16 cellular contexts compared by ENCODE assay signal in the genomic region with DNA sequence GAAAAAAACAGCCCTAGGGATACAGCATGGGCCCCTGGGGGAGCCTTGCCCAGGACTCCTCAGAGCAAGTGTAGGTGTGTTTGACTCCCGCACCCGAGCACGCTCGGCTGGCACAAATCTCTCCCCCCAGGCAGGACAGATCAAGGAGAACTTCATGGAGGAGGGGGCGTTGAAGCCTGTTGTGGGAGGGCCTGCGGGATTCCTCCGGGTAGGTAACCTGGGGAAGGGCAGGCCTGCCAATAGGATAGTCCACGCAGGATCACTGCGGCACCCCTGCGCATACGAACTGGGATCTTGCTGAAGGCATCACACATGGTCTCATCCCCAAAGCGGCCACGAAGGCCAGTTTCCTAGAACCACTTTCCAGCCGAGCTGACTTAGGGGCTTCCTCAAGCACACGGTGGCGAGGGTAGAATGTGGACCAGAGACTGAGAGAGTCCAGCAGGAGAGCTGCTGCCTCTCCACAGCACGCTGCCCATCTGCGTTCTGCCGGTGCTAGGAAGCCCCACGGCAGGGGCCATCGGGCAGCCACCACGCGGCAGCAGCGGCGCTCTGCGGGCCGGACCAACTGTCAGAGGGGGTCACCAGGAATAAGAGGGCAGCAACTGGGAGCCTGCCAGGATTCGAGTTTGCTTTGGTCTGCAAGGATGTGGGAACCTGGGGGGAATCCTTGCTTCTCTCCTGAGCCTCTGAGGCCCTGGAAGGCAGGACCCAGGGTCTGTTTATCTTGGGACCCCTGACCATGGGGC. TPM values are rescaled to one million over a fixed set of nuclear protein-coding genes. Genes with fewer than 3 reads are reported as not detected.
DNase-seq lines count a peak whose midpoint lies in the region; ATAC-seq, FAIRE-seq and TF ChIP-seq lines count a peak whose summit lies in the region.
"Had no signal": no experiment of that assay in that cellular context is flagged by ENCODE, and none has a peak within 500 bp of the region (broad histone marks: within the 10 kb centered on the region; RNA-seq: fewer than 3 reads in every experiment).

No MANE protein-coding gene starts in this region.

- DNase-seq in HepG2 (ENCODE audit: low spot score) (no peak), right lobe of liver (no peak), H1 (ENCODE audit: low read depth in 1 of 2, low spot score in 2 of 2) (no peak), type B pancreatic cell (ENCODE audit: extremely low spot score, unreplicated experiment) (no peak), kidney tubule cell (ENCODE audit: low spot score) (no peak), GOT3 (lab: John Stamatoyannopoulos, UW) (no peak), uterus (no peak), NCI-H345 treated with DMSO at 0.1 percent for 48 hours (lab: John Stamatoyannopoulos, UW; ENCODE audit: unreplicated experiment) (no peak)
- DNase-seq: DMS153, DMS79 had no signal

- H3K27ac ChIP-seq in HepG2 (ENCODE audit: extremely low read length, insufficient read depth, low read length) (no peak overlapping the region), right lobe of liver (no peak overlapping the region), H1 (ENCODE audit: low read depth, low read length) (no peak overlapping the region), uterus (no peak overlapping the region)
- H3K27ac ChIP-seq: C4-2B, HL-60 had no signal

- H2BK20ac ChIP-seq in H1 (ENCODE audit: low read length), result no peak overlapping the region

- H3K4ac ChIP-seq in H1 (replicated peaks; ENCODE audit: insufficient read length, low read depth, low read length), result no peak overlapping the region

- H3K27me3 ChIP-seq in HepG2 (ENCODE audit: control insufficient read depth in 1 of 2, insufficient read depth in 2 of 2, low read length in 2 of 2), result peaks cover 0 to 18% of the 10 kb centered on the region in 2 experiments; a peak in 3 of 5 replicates
- H3K27me3 ChIP-seq in right lobe of liver, result no peaks in the 10 kb centered on the region
- no peaks in the 10 kb centered on the region for H3K27me3 ChIP-seq in H1 (replicated peaks in 1 of 4; ENCODE audit: control insufficient read depth in 3 of 4, extremely low read depth in 1 of 4, insufficient read depth in 3 of 4, low read length in 3 of 4)
- H3K27me3 ChIP-seq in uterus, result no peaks in the 10 kb centered on the region

- H3K27me3 Mint-ChIP-seq in type B pancreatic cell, result peaks cover 15% of the 10 kb centered on the region

- H3K4me2 ChIP-seq in HepG2 (ENCODE audit: low read depth, low read length), result no peak overlapping the region
- no peak overlapping the region for H3K4me2 ChIP-seq in H1 (ENCODE audit: insufficient read depth in 1 of 2, low read depth in 2 of 2, low read length in 2 of 2)

- H2BK12ac ChIP-seq in H1 (ENCODE audit: low read depth, low read length), result no peak overlapping the region

- H3K9ac ChIP-seq in HepG2 (ENCODE audit: insufficient read depth, low read depth, low read length) (no peak overlapping the region), H1 (replicated peaks in 1 of 4; ENCODE audit: extremely low read depth in 1 of 4, low read depth in 3 of 4, low read length in 3 of 4) (no peak overlapping the region)

- peaks cover 88% of the 10 kb centered on the region for H3K4me1 ChIP-seq in HepG2 (ENCODE audit: insufficient read depth, low read length)
- no peaks in the 10 kb centered on the region for H3K4me1 ChIP-seq in right lobe of liver
- peaks cover 0 to 8% (median 3%) of the 10 kb centered on the region in 4 experiments; a peak in 3 of 7 replicates for H3K4me1 ChIP-seq in H1 (replicated peaks in 1 of 4; ENCODE audit: control insufficient read depth in 3 of 4, insufficient read depth in 4 of 4, low read length in 3 of 4)
- no peaks in the 10 kb centered on the region for H3K4me1 ChIP-seq in uterus
- H3K4me1 ChIP-seq: HAP-1 had no signal

- TF ChIP-seq CTCF in HepG2 (CRISPR knock-in tag; IDR thresholded peaks at IDR 0.05) (no peak), right lobe of liver (IDR thresholded peaks at IDR 0.05) (no peak), H1 (IDR thresholded peaks at IDR 0.05; ENCODE audit: control extremely low read depth in 1 of 3, insufficient read depth in 1 of 3, low read depth in 1 of 3, low read length in 3 of 3) (no peak), type B pancreatic cell (conservative IDR thresholded peaks at IDR 0.05) (no peak), uterus (IDR thresholded peaks at IDR 0.05) (no peak)

- no peaks in the 10 kb centered on the region for H3K36me3 Mint-ChIP-seq in type B pancreatic cell
- H3K36me3 Mint-ChIP-seq: CD4-positive, alpha-beta memory T cell had no signal

- H3K79me2 ChIP-seq in HepG2 (ENCODE audit: insufficient read depth, low read length) (peaks cover 10% of the 10 kb centered on the region), H1 (ENCODE audit: control insufficient read depth in 1 of 2, insufficient read depth in 2 of 2, low read length in 2 of 2) (no peaks in the 10 kb centered on the region)

- in situ Hi-C loops in HepG2 (cut with HindIII; ENCODE audit: extremely low pct_ligation_motif_present, low pct_unique_long_range_greater_than_20kb), result loop anchor here (5.0 kb wide), 1 partner anchor 64 kb away; no protein-coding TSS in a partner anchor

- no peaks in the 10 kb centered on the region for H3K4me1 Mint-ChIP-seq in type B pancreatic cell (ENCODE audit: unreplicated experiment)
- H3K4me1 Mint-ChIP-seq: B cell had no signal

- CTCF ChIA-PET in HepG2 (lab: Yijun Ruan, JAX; ENCODE audit: low intra/inter-chr PET ratio, low total read pairs), result interaction anchor here (1.4 to 7.9 kb wide), 4 partner anchors 17 to 75 kb away, joined by 6 to 66 read pairs (median 38); no protein-coding TSS in a partner anchor
- CTCF ChIA-PET in H1 (lab: Charles Lee; ENCODE audit: partially characterized antibody), result interaction anchor here (0.6 to 22.3 kb wide), 23 partner anchors 9 to 702 kb away, joined by 3 to 908 read pairs (median 5); partner anchors contain the start of gene WFS1

- no peak overlapping the region for H3K4me3 ChIP-seq in HepG2 (replicated peaks in 1 of 3; ENCODE audit: insufficient read depth in 1 of 3, low read depth in 2 of 3, low read length in 3 of 3)
- H3K4me3 ChIP-seq in right lobe of liver, result no peak overlapping the region
- H3K4me3 ChIP-seq in H1 (ENCODE audit: extremely low read depth in 1 of 4, insufficient read depth in 2 of 4, low read depth in 3 of 4, low read length in 4 of 4), result no peak overlapping the region
- no peak overlapping the region for H3K4me3 ChIP-seq in uterus
- H3K4me3 ChIP-seq: HAP-1, K562 had no signal

- no peak overlapping the region for H2AFZ ChIP-seq in HepG2 (ENCODE audit: low read length)
- no peak overlapping the region for H2AFZ ChIP-seq in H1 (ENCODE audit: low read length)

- H3K23me2 ChIP-seq in H1 (ENCODE audit: low read depth, low read length), result no peaks in the 10 kb centered on the region

- H4K8ac ChIP-seq in H1 (ENCODE audit: extremely low read depth, insufficient read depth, low read length), result no peak overlapping the region

- H4K20me1 ChIP-seq in HepG2 (ENCODE audit: insufficient read depth, low read length) (no peaks in the 10 kb centered on the region), H1 (replicated peaks in 1 of 2; ENCODE audit: control insufficient read depth in 1 of 2, insufficient read depth in 2 of 2, low read length in 2 of 2) (peaks cover 0 to under 1% of the 10 kb centered on the region in 2 experiments)

- no peak overlapping the region for H3K56ac ChIP-seq in H1 (replicated peaks; ENCODE audit: insufficient read length, low read depth, low read length)

- no peak overlapping the region for H3K23ac ChIP-seq in H1 (ENCODE audit: insufficient read length)

- FAIRE-seq in HepG2 (lab: Jason Lieb, UNC) (no peak), H1 (lab: Jason Lieb, UNC) (no peak)

- peak overlapping the region; percentile 21 for H3K27ac Mint-ChIP-seq in type B pancreatic cell
- H3K27ac Mint-ChIP-seq: B cell; CD4-positive, alpha-beta memory T cell had no signal

- TF ChIP-seq EP300 in HepG2 (IDR thresholded peaks at IDR 0.05; ENCODE audit: low read depth in 2 of 2, low read length in 2 of 2) (no peak), HepG2 (CRISPR knock-in tag; IDR thresholded peaks at IDR 0.05; ENCODE audit: borderline replicate concordance) (no peak), H1 (IDR thresholded peaks at IDR 0.05; ENCODE audit: borderline replicate concordance in 1 of 2, low read depth in 2 of 2, low read length in 2 of 2) (no peak)

- no peak overlapping the region for H3K18ac ChIP-seq in H1 (ENCODE audit: extremely low read depth, low read length)

- no peak overlapping the region for H2BK120ac ChIP-seq in H1 (replicated peaks; ENCODE audit: low read depth, low read length)

- 91% methylated on average over 15 of the region's 28 CpGs for WGBS in HepG2 (ENCODE audit: low lambda C conversion rate)
- 80% methylated on average over 3 of the region's 28 CpGs for WGBS in right lobe of liver (ENCODE audit: insufficient coverage, low coverage, low lambda C conversion rate, missing lambda C conversion rate)
- 88% methylated on average over 25 of the region's 28 CpGs; no CpG with 5 or more reads in 1 of the 2 experiments for WGBS in H1 (ENCODE audit: extremely low coverage in 1 of 2, insufficient coverage in 1 of 2, insufficient read length in 1 of 2, insufficient replicate concordance in 2 of 2, low coverage in 1 of 2, low lambda C conversion rate in 2 of 2, missing lambda C conversion rate in 1 of 2), 2 experiments

- H3K4me3 Mint-ChIP-seq in type B pancreatic cell, result no peak overlapping the region
- H3K4me3 Mint-ChIP-seq: B cell; CD4-positive, alpha-beta memory T cell had no signal

- POLR2A ChIA-PET in HepG2 (lab: Yijun Ruan, JAX), result interaction anchor here (1.0 to 1.2 kb wide), 2 partner anchors 17 to 62 kb away, joined by 5 to 9 read pairs; no protein-coding TSS in a partner anchor
- POLR2A ChIA-PET in H1 (lab: Charles Lee; ENCODE audit: partially characterized antibody), result no interaction called here

- H2BK5ac ChIP-seq in H1 (ENCODE audit: low read depth, low read length), result no peak overlapping the region

- H2BK15ac ChIP-seq in H1 (ENCODE audit: low read length), result peak overlapping the region; percentile 72; the same call in 1 of the 2 replicates

- ATAC-seq in HepG2, result no peak
- ATAC-seq in right lobe of liver, result no peak

- no peaks in the 10 kb centered on the region for H3K9me3 Mint-ChIP-seq in type B pancreatic cell
- H3K9me3 Mint-ChIP-seq: CD4-positive, alpha-beta memory T cell had no signal

- H4K91ac ChIP-seq in H1 (replicated peaks; ENCODE audit: insufficient read length, low read length), result no peak overlapping the region

- TF ChIP-seq RAD21 in HepG2 (CRISPR knock-in tag; IDR thresholded peaks at IDR 0.05) (no peak), H1 (IDR thresholded peaks at IDR 0.05 in 1 of 2, conservative IDR thresholded peaks at IDR 0.05 in 1 of 2; ENCODE audit: low read depth in 2 of 2, low read length in 2 of 2) (no peak)

- no peaks in the 10 kb centered on the region for H3K9me3 ChIP-seq in HepG2 (ENCODE audit: low read length)
- no peaks in the 10 kb centered on the region for H3K9me3 ChIP-seq in right lobe of liver
- no peaks in the 10 kb centered on the region for H3K9me3 ChIP-seq in H1 (ENCODE audit: insufficient read depth in 2 of 2, low read depth in 1 of 2, low read length in 1 of 2)
- no peaks in the 10 kb centered on the region for H3K9me3 ChIP-seq in uterus

- BruUV-seq in HepG2 (replicated peaks; lab: Mats Ljungman, UMichigan), result no TSS peak

- no peaks in the 10 kb centered on the region for H3K36me3 ChIP-seq in HepG2 (replicated peaks in 1 of 2; ENCODE audit: control insufficient read depth in 1 of 2, insufficient read depth in 2 of 2, low read length in 2 of 2)
- H3K36me3 ChIP-seq in right lobe of liver, result no peaks in the 10 kb centered on the region
- no peaks in the 10 kb centered on the region for H3K36me3 ChIP-seq in H1 (ENCODE audit: control insufficient read depth in 2 of 4, insufficient read depth in 4 of 4, low read length in 3 of 4)
- H3K36me3 ChIP-seq in uterus, result no peaks in the 10 kb centered on the region

- H4K5ac ChIP-seq in H1 (ENCODE audit: insufficient read length, low read depth, low read length), result no peak overlapping the region

- no peak overlapping the region for H3K14ac ChIP-seq in H1 (ENCODE audit: insufficient read length)

- TF ChIP-seq POLR2A in HepG2 (IDR thresholded peaks at IDR 0.05; ENCODE audit: insufficient read depth in 1 of 2, low read depth in 2 of 2, low read length in 2 of 2) (no peak), right lobe of liver (IDR thresholded peaks at IDR 0.05) (no peak), H1 (IDR thresholded peaks at IDR 0.05; ENCODE audit: control extremely low read depth in 1 of 2, low read depth in 2 of 2, low read length in 2 of 2) (no peak), uterus (IDR thresholded peaks at IDR 0.05) (no peak)

- H2AK5ac ChIP-seq in H1 (ENCODE audit: low read depth, low read length), result no peak overlapping the region; the same call in 1 of the 2 replicates

- intact Hi-C loops in HepG2 (cut with micrococcal nuclease; ENCODE audit: unreplicated experiment), result loop anchor here (1.0 kb wide), 3 partner anchors 18 to 76 kb away; no protein-coding TSS in a partner anchor
- intact Hi-C loops in right lobe of liver (cut with DNase I), result loop anchor here (5.0 kb wide), 2 partner anchors 69 to 74 kb away; no protein-coding TSS in a partner anchor
- intact Hi-C loops in uterus (cut with DNase I; ENCODE audit: low total_unique reads), result loop anchor here (2.0 kb wide), 1 partner anchor 76 kb away; no protein-coding TSS in a partner anchor

- H3K79me1 ChIP-seq in H1 (ENCODE audit: low read depth, low read length), result no peaks in the 10 kb centered on the region

RNA-seq across cellular contexts. Expression of gene WFS1, which starts 56.8 kb away (rescaled TPM):
- total RNA-seq in HepG2 (2016; rRNA removed; fragmentation: Illumina TruSeq; extraction: Trizol) (19.8 and 39.1 TPM in 2 replicates), right lobe of liver (10 to 100 TPM; 11.3 to 19.7 (median 15.9) TPM), type B pancreatic cell (ENCODE audit: low replicate concordance) (41.1 and 48.7 TPM in 2 replicates), uterus (100 to 1,000 TPM in 1 of 4 donors, 10 to 100 TPM in 3; 27.5 to 118 (median 51.9) TPM)
- 3.7 and 4.2 TPM in 2 replicates for total RNA-seq in HepG2 (2016; cell fraction: cytosol; rRNA removed; fragmentation: Illumina TruSeq; extraction: Trizol; ENCODE audit: low read depth)
- 18.3 and 41.8 TPM in 2 replicates for total RNA-seq in HepG2 (2016; cell fraction: insoluble cytoplasmic fraction; rRNA removed; fragmentation: Illumina TruSeq; extraction: Trizol)
- 10.5 and 10.8 TPM in 2 replicates for total RNA-seq in HepG2 (2016; cell fraction: membrane; rRNA removed; fragmentation: Illumina TruSeq; extraction: Trizol)
- 47.7 and 59.7 TPM in 2 replicates for total RNA-seq in HepG2 (2016; cell fraction: nucleus; rRNA removed; fragmentation: Illumina TruSeq; extraction: Trizol)
- polyA plus RNA-seq in HepG2 (2011; rRNA removed) (42.2 and 49.6 TPM in 2 replicates), H1 (2011; rRNA removed) (43.1 and 55.7 TPM in 2 replicates)
- polyA plus RNA-seq in HepG2 (2011; cell fraction: cytosol; rRNA removed), result 23.5 and 32.3 TPM in 2 replicates
- polyA plus RNA-seq in HepG2 (2011; cell fraction: nucleus; rRNA removed), result 121 and 179 TPM in 2 replicates
- 24.0 and 38.1 TPM in 2 replicates for polyA plus RNA-seq in HepG2 (2012)
- polyA plus RNA-seq in HepG2 (2016; cell fraction: cytosol; fragmentation: Illumina TruSeq; extraction: Trizol; ENCODE audit: low read depth), result 3.2 and 3.4 TPM in 2 replicates
- polyA plus RNA-seq in HepG2 (2016; cell fraction: insoluble cytoplasmic fraction; fragmentation: Illumina TruSeq; extraction: Trizol; ENCODE audit: low read depth), result 16.0 and 21.6 TPM in 2 replicates
- 4.5 and 5.6 TPM in 2 replicates for polyA plus RNA-seq in HepG2 (2016; cell fraction: membrane; fragmentation: Illumina TruSeq; extraction: Trizol; ENCODE audit: low read depth)
- 86.7 and 90.9 TPM in 2 replicates for polyA plus RNA-seq in HepG2 (2016; cell fraction: nucleus; fragmentation: Illumina TruSeq; extraction: Trizol; ENCODE audit: insufficient read depth, low read depth)
- polyA minus RNA-seq in HepG2 (2011; rRNA and poly(A)+ RNA removed; ENCODE audit: low replicate concordance), result 10.6 and 128 TPM in 2 replicates
- polyA minus RNA-seq in HepG2 (2011; cell fraction: cytosol; rRNA and poly(A)+ RNA removed), result 36.4 and 40.3 TPM in 2 replicates
- 19.9 and 27.0 TPM in 2 replicates for polyA minus RNA-seq in HepG2 (2011; cell fraction: nucleus; rRNA and poly(A)+ RNA removed)
- total RNA-seq in H1 (2021; fragmentation: NEBNext Ultra II Directional; extraction: Animal tissue kit (Norgen Biotek cat#: 25700)), result 29.1 and 34.0 TPM in 2 replicates
- polyA plus RNA-seq in H1 (2011; cell fraction: cytosol; rRNA removed), result 24.1 TPM
- 61.1 TPM for polyA plus RNA-seq in H1 (2011; cell fraction: nucleus; rRNA removed)
- polyA plus RNA-seq in H1 (2012, experiment 1 of 2), result 24.6 to 36.6 TPM (median 30.1 TPM) in 4 replicates
- 30.5 TPM for polyA plus RNA-seq in H1 (2012, experiment 2 of 2)
- 46.0 TPM for polyA plus RNA-seq in H1 (2013, experiment 1 of 2)
- 45.6 TPM for polyA plus RNA-seq in H1 (2013, experiment 2 of 2)
- 30.6 and 54.0 TPM in 2 replicates for polyA minus RNA-seq in H1 (2011; rRNA and poly(A)+ RNA removed)
- 20.2 TPM for polyA minus RNA-seq in H1 (2011; cell fraction: cytosol; rRNA and poly(A)+ RNA removed)
- 24.3 TPM for polyA minus RNA-seq in H1 (2011; cell fraction: nucleus; rRNA and poly(A)+ RNA removed)
